1 cellular context compared by ENCODE assay signal in the genomic region with DNA sequence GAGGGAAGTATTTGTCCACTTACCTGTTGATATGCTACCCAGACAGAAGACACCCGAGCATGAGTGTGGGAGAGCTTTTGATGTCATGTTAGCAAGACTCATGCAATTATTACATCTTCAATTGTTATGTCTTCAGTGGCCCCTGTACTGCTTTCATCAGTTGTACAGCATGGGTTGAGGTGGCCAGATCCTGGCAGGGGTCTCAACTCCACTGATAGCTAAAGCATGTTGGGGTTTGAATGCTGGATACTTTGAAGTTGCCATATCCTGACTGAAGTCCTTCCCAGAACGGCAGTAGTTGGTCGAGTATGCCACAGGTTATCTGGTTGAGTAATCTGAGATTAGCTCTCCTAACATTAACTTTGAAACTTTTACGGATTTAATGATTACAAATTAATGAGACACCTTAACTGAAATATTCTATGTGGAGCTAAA.
TF ChIP-seq lines count a peak whose summit lies in the region.

No MANE protein-coding gene starts in this region.

TF ChIP-seq in HepG2, 621 proteins besides CTCF, POLR2A, EP300 and RAD21 (continued from another document and continues in another):
- TF ChIP-seq, protein P1, sequence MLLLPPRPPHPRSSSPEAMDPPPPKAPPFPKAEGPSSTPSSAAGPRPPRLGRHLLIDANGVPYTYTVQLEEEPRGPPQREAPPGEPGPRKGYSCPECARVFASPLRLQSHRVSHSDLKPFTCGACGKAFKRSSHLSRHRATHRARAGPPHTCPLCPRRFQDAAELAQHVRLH (CRISPR knock-in tag; IDR thresholded peaks at IDR 0.05; ENCODE audit: borderline replicate concordance, low read depth): no peak
- no peak for TF ChIP-seq THAP7 (CRISPR knock-in tag; IDR thresholded peaks at IDR 0.05)
- TF ChIP-seq, protein P2, sequence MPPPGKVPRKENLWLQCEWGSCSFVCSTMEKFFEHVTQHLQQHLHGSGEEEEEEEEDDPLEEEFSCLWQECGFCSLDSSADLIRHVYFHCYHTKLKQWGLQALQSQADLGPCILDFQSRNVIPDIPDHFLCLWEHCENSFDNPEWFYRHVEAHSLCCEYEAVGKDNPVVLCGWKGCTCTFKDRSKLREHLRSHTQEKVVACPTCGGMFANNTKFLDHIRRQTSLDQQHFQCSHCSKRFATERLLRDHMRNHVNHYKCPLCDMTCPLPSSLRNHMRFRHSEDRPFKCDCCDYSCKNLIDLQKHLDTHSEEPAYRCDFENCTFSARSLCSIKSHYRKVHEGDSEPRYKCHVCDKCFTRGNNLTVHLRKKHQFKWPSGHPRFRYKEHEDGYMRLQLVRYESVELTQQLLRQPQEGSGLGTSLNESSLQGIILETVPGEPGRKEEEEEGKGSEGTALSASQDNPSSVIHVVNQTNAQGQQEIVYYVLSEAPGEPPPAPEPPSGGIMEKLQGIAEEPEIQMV (CRISPR knock-in tag; IDR thresholded peaks at IDR 0.05; ENCODE audit: low read depth): no peak
- no peak for TF ChIP-seq TARDBP (CRISPR knock-in tag; IDR thresholded peaks at IDR 0.05)
- no peak for TF ChIP-seq CEBPZ (IDR thresholded peaks at IDR 0.05; ENCODE audit: low read length)
- no peak for TF ChIP-seq U2AF2 (IDR thresholded peaks at IDR 0.05; ENCODE audit: low read depth, low read length)
- TF ChIP-seq ZNF34 (CRISPR knock-in tag; IDR thresholded peaks at IDR 0.05; ENCODE audit: borderline replicate concordance): 0 out of 2 replicates have a peak, but pooled peaks have one; percentile 7
- 0 out of 2 replicates have a peak, but pooled peaks have one; percentile 15 for TF ChIP-seq HOXA3 (CRISPR knock-in tag; IDR thresholded peaks at IDR 0.05)
- TF ChIP-seq SKIL (CRISPR knock-in tag; IDR thresholded peaks at IDR 0.05; ENCODE audit: borderline replicate concordance): no peak
- TF ChIP-seq SIN3B (IDR thresholded peaks at IDR 0.05; ENCODE audit: low read length): no peak
- TF ChIP-seq NFRKB (IDR thresholded peaks at IDR 0.05): no peak
- no peak for TF ChIP-seq FOSL1 (CRISPR knock-in tag; IDR thresholded peaks at IDR 0.05; ENCODE audit: borderline replicate concordance)
- no peak for TF ChIP-seq ZNF768 (CRISPR knock-in tag; IDR thresholded peaks at IDR 0.05)
- TF ChIP-seq ZNF264 (CRISPR knock-in tag; IDR thresholded peaks at IDR 0.05): no peak
- TF ChIP-seq ATM (IDR thresholded peaks at IDR 0.05; ENCODE audit: borderline replicate concordance): no peak
- no peak for TF ChIP-seq ZSCAN31 (CRISPR knock-in tag; IDR thresholded peaks at IDR 0.05; ENCODE audit: low read depth)
- TF ChIP-seq ZNF747 (CRISPR knock-in tag; IDR thresholded peaks at IDR 0.05; ENCODE audit: borderline replicate concordance): no peak
- TF ChIP-seq RFXAP (CRISPR knock-in tag; IDR thresholded peaks at IDR 0.05; ENCODE audit: borderline replicate concordance): 0 out of 2 replicates have a peak, but pooled peaks have one; percentile 42
- no peak for TF ChIP-seq MTF2 (CRISPR knock-in tag; IDR thresholded peaks at IDR 0.05; ENCODE audit: borderline replicate concordance)
- no peak for TF ChIP-seq CHCHD3 (CRISPR knock-in tag; IDR thresholded peaks at IDR 0.05)
- no peak for TF ChIP-seq ZNF354B (CRISPR knock-in tag; IDR thresholded peaks at IDR 0.05)
- no peak for TF ChIP-seq ZNF770 (CRISPR knock-in tag; IDR thresholded peaks at IDR 0.05)
- no peak for TF ChIP-seq DPF2 (CRISPR knock-in tag; IDR thresholded peaks at IDR 0.05; ENCODE audit: borderline replicate concordance, low read depth)
- TF ChIP-seq ZNF879 (CRISPR knock-in tag; IDR thresholded peaks at IDR 0.05): no peak
- no peak for TF ChIP-seq RNF2 (conservative IDR thresholded peaks at IDR 0.05; ENCODE audit: low read depth)
- TF ChIP-seq FOSL2 (CRISPR knock-in tag; IDR thresholded peaks at IDR 0.05): no peak
- TF ChIP-seq BCL3 (CRISPR knock-in tag; IDR thresholded peaks at IDR 0.05): no peak
- TF ChIP-seq SMC3 (IDR thresholded peaks at IDR 0.05; ENCODE audit: low read length): no peak
- no peak for TF ChIP-seq FOXA1 (IDR thresholded peaks at IDR 0.05)
- no peak for TF ChIP-seq FOXA1 (CRISPR knock-in tag; IDR thresholded peaks at IDR 0.05)
- TF ChIP-seq RBFOX2 (IDR thresholded peaks at IDR 0.05; ENCODE audit: low read depth, low read length): peak; percentile 61; the same call in 1 of the 2 replicates
- TF ChIP-seq AHDC1 (CRISPR knock-in tag; IDR thresholded peaks at IDR 0.05; ENCODE audit: borderline replicate concordance): no peak
- no peak for TF ChIP-seq ZNF850 (CRISPR knock-in tag; conservative IDR thresholded peaks at IDR 0.05)
- TF ChIP-seq ATF6 (CRISPR knock-in tag; conservative IDR thresholded peaks at IDR 0.05): no peak
- TF ChIP-seq SIN3A (IDR thresholded peaks at IDR 0.05; ENCODE audit: borderline replicate concordance, low read depth, low read length): peak; percentile 59; the same call in 1 of the 2 replicates
- TF ChIP-seq ZNF282 (IDR thresholded peaks at IDR 0.05; ENCODE audit: partially characterized antibody): no peak
- TF ChIP-seq TBX3 (IDR thresholded peaks at IDR 0.05; ENCODE audit: borderline replicate concordance): no peak
- TF ChIP-seq SNRNP70 (IDR thresholded peaks at IDR 0.05; ENCODE audit: low read depth, low read length): no peak
- TF ChIP-seq CHD4 (IDR thresholded peaks at IDR 0.05; ENCODE audit: borderline replicate concordance, low read length): no peak
- no peak for TF ChIP-seq RFXANK (CRISPR knock-in tag; IDR thresholded peaks at IDR 0.05)
